In genomic region chr4:26893491-26893890, GRCh38 we compare ENCODE assay signal across 32 cellular contexts. TPM values are rescaled to one million over a fixed set of nuclear protein-coding genes. Genes with fewer than 3 reads are reported as not detected.
DNase-seq lines count a peak whose midpoint lies in the region; ATAC-seq and TF ChIP-seq lines count a peak whose summit lies in the region.
"Had no signal": no experiment of that assay in that cellular context is flagged by ENCODE, and none has a peak within 500 bp of the region (broad histone marks: within the 10 kb centered on the region; RNA-seq: fewer than 3 reads in every experiment).

No MANE protein-coding gene starts in this region.

- peaks cover 80% of the 10 kb centered on the region for H3K4me1 Mint-ChIP-seq in activated T-cell treated with anti-CD3 and anti-CD28 coated beads, Interleukin-2, amount 50 U/mL, for 24 hours (ENCODE audit: low read depth)
- peaks cover 49 to 54% of the 10 kb centered on the region in 2 donors for H3K4me1 Mint-ChIP-seq in natural killer cell treated with Interleukin-12 subunit alpha and Interleukin-12 subunit beta and Interleukin-15 and Interleukin-18, amount 100 ng/mL, for 72 hours (ENCODE audit: low read depth in 2 of 2)

- no peaks in the 10 kb centered on the region for H3K27me3 Mint-ChIP-seq in activated T-cell treated with anti-CD3 and anti-CD28 coated beads, Interleukin-2, amount 50 U/mL, for 24 hours
- H3K27me3 Mint-ChIP-seq in natural killer cell treated with Interleukin-12 subunit alpha and Interleukin-12 subunit beta and Interleukin-15 and Interleukin-18, amount 100 ng/mL, for 72 hours: no peaks in the 10 kb centered on the region
- H3K27me3 Mint-ChIP-seq: activated CD4-positive, alpha-beta memory T cell treated with anti-CD3 and anti-CD28 coated beads for 36 hours had no signal

- no peak overlapping the region for H3K4me3 ChIP-seq in epithelial cell of esophagus (ENCODE audit: low read length)
- H3K4me3 ChIP-seq: breast epithelium, colonic mucosa, gastrocnemius medialis, hepatocyte, Peyer's patch, prostate gland, SJCRH30, tibial artery had no signal

- peaks cover 46% of the 10 kb centered on the region for H3K36me3 Mint-ChIP-seq in activated T-cell treated with anti-CD3 and anti-CD28 coated beads, Interleukin-2, amount 50 U/mL, for 24 hours (ENCODE audit: low read depth)
- H3K36me3 Mint-ChIP-seq in natural killer cell treated with Interleukin-12 subunit alpha and Interleukin-12 subunit beta and Interleukin-15 and Interleukin-18, amount 100 ng/mL, for 72 hours: peaks cover 18% of the 10 kb centered on the region

- H3K27ac Mint-ChIP-seq in activated T-cell treated with anti-CD3 and anti-CD28 coated beads, Interleukin-2, amount 50 U/mL, for 24 hours: peak overlapping the region; percentile 1
- H3K27ac Mint-ChIP-seq in natural killer cell treated with Interleukin-12 subunit alpha and Interleukin-12 subunit beta and Interleukin-15 and Interleukin-18, amount 100 ng/mL, for 72 hours: peak overlapping the region; percentile 41 to 59
- H3K27ac Mint-ChIP-seq: activated CD4-positive, alpha-beta memory T cell treated with anti-CD3 and anti-CD28 coated beads for 36 hours had no signal

- no peak overlapping the region for H3K4me3 Mint-ChIP-seq in activated T-cell treated with anti-CD3 and anti-CD28 coated beads, Interleukin-2, amount 50 U/mL, for 24 hours
- H3K4me3 Mint-ChIP-seq in natural killer cell treated with Interleukin-12 subunit alpha and Interleukin-12 subunit beta and Interleukin-15 and Interleukin-18, amount 100 ng/mL, for 72 hours: no peak overlapping the region
- H3K4me3 Mint-ChIP-seq: activated CD4-positive, alpha-beta memory T cell treated with anti-CD3 and anti-CD28 coated beads for 36 hours had no signal

- DNase-seq in activated T-cell treated with anti-CD3 and anti-CD28 coated beads, Interleukin-2, amount 50 U/mL, for 24 hours: no peak
- DNase-seq in activated T-cell treated with anti-CD3 and anti-CD28 coated beads, Interleukin-2, amount 50 U/mL, for 48 hours: no peak
- DNase-seq in LHCN-M2 (ENCODE audit: low read depth): peak; percentile 76
- peak; percentile 26 for DNase-seq in epithelial cell of esophagus (ENCODE audit: low read depth)
- no peak for DNase-seq in natural killer cell treated with Interleukin-12 subunit alpha and Interleukin-12 subunit beta and Interleukin-15 and Interleukin-18, amount 100 ng/mL, for 72 hours (ENCODE audit: low spot score)
- no peak for DNase-seq in stimulated activated CD4-positive, alpha-beta T cell treated with anti-CD3 and anti-CD28 coated beads, Interleukin-2, amount 100 ng/mL, for 24 hours
- no peak for DNase-seq in NCI-H1105 treated with DMSO at 0.1 percent for 48 hours (lab: John Stamatoyannopoulos, UW)
- DNase-seq: activated CD4-positive, alpha-beta memory T cell treated with anti-CD3 and anti-CD28 coated beads for 36 hours; activated CD4-positive, CD25-positive, alpha-beta regulatory T cell treated with anti-CD3 and anti-CD28 coated beads, Interleukin-2, amount 50 U/mL, for 72 hours; activated gamma-delta T cell treated with Interleukin-2 at 50 U/mL for 16 hours; amygdala; colonic mucosa; COR-L47; DMS53; effector CD8-positive, alpha-beta T cell; gastrocnemius medialis; GDM1; H7; left colon; mammary epithelial cell; NCI-H1694 treated with DMSO at 0.1 percent for 48 hours; NCI-H345; Peyer's patch; SJCRH30; T-helper 1 cell; tibial artery had no signal

- peaks cover 12% of the 10 kb centered on the region for H3K9me3 Mint-ChIP-seq in activated T-cell treated with anti-CD3 and anti-CD28 coated beads, Interleukin-2, amount 50 U/mL, for 24 hours
- H3K9me3 Mint-ChIP-seq in natural killer cell treated with Interleukin-12 subunit alpha and Interleukin-12 subunit beta and Interleukin-15 and Interleukin-18, amount 100 ng/mL, for 72 hours: peaks cover 10% of the 10 kb centered on the region

- no peak for ATAC-seq in natural killer cell treated with Interleukin-12 subunit alpha and Interleukin-12 subunit beta and Interleukin-15 and Interleukin-18, amount 100 ng/mL, for 72 hours
- no peak for ATAC-seq in GM19324 (IDR thresholded peaks at IDR 0.05; ENCODE audit: low FRiP score, unreplicated experiment)
- ATAC-seq: esophagus mucosa, gastrocnemius medialis, left colon, sciatic nerve had no signal

- TF ChIP-seq CTCF in epithelial cell of esophagus (IDR thresholded peaks at IDR 0.05; ENCODE audit: insufficient read depth, low read depth, low read length, missing control alignments): no peak

RNA-seq across cellular contexts. Expression of gene STIM2, which starts 32.9 kb away (rescaled TPM):
- 37.8 and 38.2 TPM in 2 replicates for total RNA-seq in LHCN-M2 (2014; rRNA removed)
- polyA plus RNA-seq in LHCN-M2 (2012): 10.4 TPM
- 10 to 100 TPM; 55.5 to 57.9 TPM for total RNA-seq in natural killer cell treated with Interleukin-12 subunit alpha and Interleukin-12 subunit beta and Interleukin-15 and Interleukin-18, amount 100 ng/mL, for 72 hours

Comparison
In these comparisons a context has a peak if more than half of its experiments do, and no peak if none do; other contexts are left out.
1. DNase-seq: peak in LHCN-M2 (single experiment) and epithelial cell of esophagus (single experiment); none in activated T-cell treated with anti-CD3 and anti-CD28 coated beads, Interleukin-2, amount 50 U/mL, for 24 hours (single experiment), activated T-cell treated with anti-CD3 and anti-CD28 coated beads, Interleukin-2, amount 50 U/mL, for 48 hours (0 of 2), natural killer cell treated with Interleukin-12 subunit alpha and Interleukin-12 subunit beta and Interleukin-15 and Interleukin-18, amount 100 ng/mL, for 72 hours (single experiment), stimulated activated CD4-positive, alpha-beta T cell treated with anti-CD3 and anti-CD28 coated beads, Interleukin-2, amount 100 ng/mL, for 24 hours (0 of 2) and NCI-H1105 treated with DMSO at 0.1 percent for 48 hours (single experiment).